In genomic region chr2:46878886-46879285, GRCh38 we compare ENCODE assay signal across 12 cellular contexts. TPM values are rescaled to one million over a fixed set of nuclear protein-coding genes. Genes with fewer than 3 reads are reported as not detected.
DNase-seq lines count a peak whose midpoint lies in the region; ATAC-seq, FAIRE-seq and TF ChIP-seq lines count a peak whose summit lies in the region.
"Had no signal": no experiment of that assay in that cellular context is flagged by ENCODE, and none has a peak within 500 bp of the region (broad histone marks: within the 10 kb centered on the region; RNA-seq: fewer than 3 reads in every experiment).

No MANE protein-coding gene starts in this region.

- H3K79me2 ChIP-seq in astrocyte (ENCODE audit: insufficient read depth, low read length), result no peaks in the 10 kb centered on the region

- H3K36me3 Mint-ChIP-seq in astrocyte (ENCODE audit: low read depth, unreplicated experiment), result no peaks in the 10 kb centered on the region
- H3K36me3 Mint-ChIP-seq: activated naive CD8-positive, alpha-beta T cell; CD8-positive, alpha-beta memory T cell had no signal

- H3K27ac Mint-ChIP-seq in astrocyte (ENCODE audit: unreplicated experiment), result no peak overlapping the region
- H3K27ac Mint-ChIP-seq: activated naive CD8-positive, alpha-beta T cell; CD8-positive, alpha-beta memory T cell had no signal

- no peak for FAIRE-seq in astrocyte (lab: Jason Lieb, UNC)

- WGBS in right cardiac atrium, result 36% methylated on average over 8 of the region's 8 CpGs

- H3K27me3 Mint-ChIP-seq in astrocyte (ENCODE audit: low read depth, unreplicated experiment), result no peaks in the 10 kb centered on the region

- H3K9me3 ChIP-seq in astrocyte (ENCODE audit: insufficient read depth, low read depth, low read length) (no peaks in the 10 kb centered on the region), right cardiac atrium (ENCODE audit: control insufficient read depth, low read length) (no peaks in the 10 kb centered on the region)

- intact Hi-C loops in right cardiac atrium (cut with DNase I), result loop anchor here in 3 of 4 donors (5.0 to 10.0 kb wide), 3 partner anchors 64 to 74 kb away; no protein-coding TSS in a partner anchor
- intact Hi-C loops in posterior cingulate gyrus (cut with DNase I), result no loop called here

- no peak for TF ChIP-seq CTCF in astrocyte (IDR thresholded peaks at IDR 0.05; ENCODE audit: insufficient read depth, low read depth, low read length)

- H3K4me1 ChIP-seq in astrocyte (ENCODE audit: insufficient read depth, low read length) (peaks cover 55% of the 10 kb centered on the region), right cardiac atrium (ENCODE audit: control insufficient read depth, insufficient read depth, low read length) (peaks cover 28% of the 10 kb centered on the region)

- peak overlapping the region; percentile 40 for H2AFZ ChIP-seq in astrocyte (ENCODE audit: low read depth, low read length)

- ATAC-seq in right cardiac atrium (peak; percentile 82 to 86), esophagus mucosa (no peak)

- H3K4me1 Mint-ChIP-seq in astrocyte (ENCODE audit: low read depth, unreplicated experiment), result peaks cover 17% of the 10 kb centered on the region
- H3K4me1 Mint-ChIP-seq: CD8-positive, alpha-beta memory T cell had no signal

- H3K27ac ChIP-seq in astrocyte (ENCODE audit: low read depth, low read length) (peak overlapping the region; percentile 23), right cardiac atrium (ENCODE audit: low read length) (peak overlapping the region; percentile 8)

- peaks cover 3% of the 10 kb centered on the region for H3K9me3 Mint-ChIP-seq in astrocyte (ENCODE audit: unreplicated experiment)
- H3K9me3 Mint-ChIP-seq: CD8-positive, alpha-beta memory T cell had no signal

- no peaks in the 10 kb centered on the region for H3K36me3 ChIP-seq in astrocyte (ENCODE audit: insufficient read depth, low read length)

- H4K20me1 ChIP-seq in astrocyte (ENCODE audit: insufficient read depth, low read length), result no peaks in the 10 kb centered on the region

- peak overlapping the region; percentile 39 for H3K9ac ChIP-seq in astrocyte (ENCODE audit: low read length)

- H3K4me2 ChIP-seq in astrocyte (ENCODE audit: low read length), result no peak overlapping the region

- DNase-seq in ELF-1 (ENCODE audit: low read depth, low spot score) (peak; percentile 57), astrocyte (ENCODE audit: low read depth) (peak; percentile 61), right cardiac atrium (peak; percentile 86 to 93 (median 92)), posterior cingulate gyrus (peak in 9 of 10 donors; percentile 29 to 94 (median 41)), NCI-H146 treated with DMSO at 0.1 percent for 48 hours (lab: John Stamatoyannopoulos, UW; ENCODE audit: unreplicated experiment) (no peak), NCI-H446 (lab: John Stamatoyannopoulos, UW) (no peak)
- no peak for DNase-seq in activated CD4-positive, alpha-beta T cell treated with anti-CD3 and anti-CD28 coated beads for 48 hours
- DNase-seq: CD8-positive, alpha-beta memory T cell; NCI-H1105; OCI-M1 had no signal

- H3K4me3 ChIP-seq in astrocyte (ENCODE audit: insufficient read depth, low read depth, low read length) (no peak overlapping the region), right cardiac atrium (ENCODE audit: low read length) (no peak overlapping the region)

- H3K27me3 ChIP-seq in astrocyte (ENCODE audit: insufficient read depth, low read length), result no peaks in the 10 kb centered on the region
- no peaks in the 10 kb centered on the region for H3K27me3 ChIP-seq in right cardiac atrium (ENCODE audit: control insufficient read depth, insufficient read depth)

- no peak overlapping the region for H3K4me3 Mint-ChIP-seq in astrocyte (ENCODE audit: unreplicated experiment)
- H3K4me3 Mint-ChIP-seq: activated naive CD8-positive, alpha-beta T cell; CD8-positive, alpha-beta memory T cell had no signal

RNA-seq across cellular contexts. Expression of gene MCFD2, which starts 36.7 kb away (rescaled TPM):
- total RNA-seq in astrocyte (161 and 165 TPM in 2 replicates), right cardiac atrium (100 to 1,000 TPM in 1 of 4 donors, 10 to 100 TPM in 3; 63.9 to 103 (median 75.2) TPM), esophagus mucosa (53.3 TPM)
- polyA plus RNA-seq in right cardiac atrium, result 27.1 TPM

Comparison
In these comparisons a context has a peak if more than half of its experiments do, and no peak if none do; other contexts are left out.
1. DNase-seq: peak in ELF-1 (single experiment), astrocyte (single experiment), right cardiac atrium (3 of 3) and posterior cingulate gyrus (9 of 10); none in NCI-H146 treated with DMSO at 0.1 percent for 48 hours (single experiment), activated CD4-positive, alpha-beta T cell treated with anti-CD3 and anti-CD28 coated beads for 48 hours (single experiment) and NCI-H446 (0 of 2).